Comparison of ENCODE assay signal across 8 cellular contexts in genomic region chr1:1943834-1944570, GRCh38. TPM values are rescaled to one million over a fixed set of nuclear protein-coding genes. Genes with fewer than 3 reads are reported as not detected.
A peak's percentile ranks its signal among the peaks of the same experiment; 100 is the strongest.
DNase-seq lines count a peak whose midpoint lies in the region; ATAC-seq and TF ChIP-seq lines count a peak whose summit lies in the region.

No MANE protein-coding gene starts in this region.

- ATAC-seq in HCT116 (peak; percentile 98), RWPE2 (ENCODE audit: low read depth) (peak; percentile 78), HG03469 (IDR thresholded peaks at IDR 0.05; ENCODE audit: unreplicated experiment) (no peak), HG03045 (IDR thresholded peaks at IDR 0.05; ENCODE audit: unreplicated experiment) (no peak)

- TF ChIP-seq CTCF in HCT116 (IDR thresholded peaks at IDR 0.05 in 2 of 3, conservative IDR thresholded peaks at IDR 0.05 in 1 of 3; ENCODE audit: borderline replicate concordance in 1 of 3, insufficient read depth in 1 of 3, low read depth in 2 of 3, low read length in 2 of 3), result peak; percentile 81 to 87 (median 83)
- TF ChIP-seq CTCF in RWPE2 (IDR thresholded peaks at IDR 0.05; ENCODE audit: poor library complexity, severe bottlenecking), result peak; percentile 78
- peak; percentile 94 to 96 for TF ChIP-seq CTCF in right atrium auricular region (IDR thresholded peaks at IDR 0.05)

- no peak for TF ChIP-seq POLR2A in HCT116 (IDR thresholded peaks at IDR 0.05; ENCODE audit: borderline replicate concordance, extremely low read depth, insufficient read depth, insufficient read length)

- H3K27ac ChIP-seq in HCT116 (ENCODE audit: low read depth, low read length) (no peak overlapping the region; the same call in 1 of the 2 replicates), RWPE2 (ENCODE audit: poor library complexity, severe bottlenecking) (no peak overlapping the region), right atrium auricular region (no peak overlapping the region)

- BruUV-seq in HCT116 (replicated peaks; lab: Mats Ljungman, UMichigan), result no TSS peak

- intact Hi-C loops in HCT116 (cut with micrococcal nuclease), result loop anchor here (1.0 kb wide), 1 partner anchor 102 kb away; no protein-coding TSS in a partner anchor

- H3K27me3 ChIP-seq in HCT116 (ENCODE audit: insufficient read depth, low read length) (no peaks in the 10 kb centered on the region), RWPE2 (ENCODE audit: insufficient read depth, poor library complexity, severe bottlenecking) (no peaks in the 10 kb centered on the region), right atrium auricular region (no peaks in the 10 kb centered on the region), skeletal muscle satellite cell (ENCODE audit: control insufficient read depth, insufficient read depth, low read length) (peaks cover 55% of the 10 kb centered on the region)

- H4K20me1 ChIP-seq in HCT116 (ENCODE audit: insufficient read depth), result no peaks in the 10 kb centered on the region

- H3K4me1 ChIP-seq in HCT116 (ENCODE audit: control insufficient read depth in 1 of 2, insufficient read depth in 2 of 2, low read length in 2 of 2), result peaks cover 0 to 10% of the 10 kb centered on the region in 2 experiments; a peak in 1 of 4 replicates
- H3K4me1 ChIP-seq in RWPE2 (ENCODE audit: insufficient read depth, poor library complexity, severe bottlenecking), result no peaks in the 10 kb centered on the region
- H3K4me1 ChIP-seq in right atrium auricular region, result peaks cover 0 to 17% of the 10 kb centered on the region in 2 donors
- peaks cover 3% of the 10 kb centered on the region for H3K4me1 ChIP-seq in skeletal muscle satellite cell (ENCODE audit: control insufficient read depth, insufficient read depth, low read length)

- no peaks in the 10 kb centered on the region for H3K9me2 ChIP-seq in HCT116 (ENCODE audit: insufficient read depth)

- no peaks in the 10 kb centered on the region for H3K79me2 ChIP-seq in HCT116 (ENCODE audit: insufficient read depth, low read length)

- H3K36me3 ChIP-seq in HCT116 (ENCODE audit: control insufficient read depth in 1 of 2, insufficient read depth in 2 of 2, low read length in 2 of 2) (no peaks in the 10 kb centered on the region), RWPE2 (ENCODE audit: low read depth) (no peaks in the 10 kb centered on the region), right atrium auricular region (no peaks in the 10 kb centered on the region), skeletal muscle satellite cell (ENCODE audit: insufficient read depth, low read length) (no peaks in the 10 kb centered on the region)

- POLR2A ChIA-PET in HCT116 (lab: Charles Lee), result interaction anchor here (1.0 kb wide), 1 partner anchor 105 kb away, joined by 3 read pairs; no protein-coding TSS in a partner anchor

- H3K4me2 ChIP-seq in HCT116 (ENCODE audit: low read length) (peak overlapping the region; percentile 91), skeletal muscle satellite cell (ENCODE audit: low read length) (peak overlapping the region; percentile 77)

- H3K9ac ChIP-seq in HCT116 (ENCODE audit: low read length) (peak overlapping the region; percentile 20; the same call in 1 of the 2 replicates), skeletal muscle satellite cell (ENCODE audit: low read depth, low read length) (no peak overlapping the region)

- peak overlapping the region; percentile 61 for H2AFZ ChIP-seq in HCT116 (ENCODE audit: low read depth, low read length, poor library complexity, severe bottlenecking)

- TF ChIP-seq RAD21 in HCT116 (IDR thresholded peaks at IDR 0.05; ENCODE audit: low read depth), result peak; percentile 73

- H3K9me3 ChIP-seq in HCT116 (ENCODE audit: control insufficient read depth in 1 of 2, insufficient read depth in 1 of 2, low read depth in 1 of 2, low read length in 2 of 2) (no peaks in the 10 kb centered on the region), RWPE2 (ENCODE audit: severe bottlenecking) (no peaks in the 10 kb centered on the region), right atrium auricular region (no peaks in the 10 kb centered on the region), skeletal muscle satellite cell (replicated peaks; ENCODE audit: low read length) (no peaks in the 10 kb centered on the region)

- RAD21 ChIA-PET in HCT116 (lab: Charles Lee; ENCODE audit: low non-redundant PET in 1 of 2, low total read pairs in 2 of 2, uncharacterized antibody in 2 of 2, unreplicated experiment in 2 of 2), result interaction anchor here (0.7 to 1.0 kb wide), 3 partner anchors 100 to 103 kb away, joined by 3 to 5 read pairs (median 4); no protein-coding TSS in a partner anchor

- CTCF ChIA-PET in HCT116 (lab: Charles Lee), result interaction anchor here (0.6 to 2.8 kb wide), 12 partner anchors 8 to 196 kb away, joined by 3 to 52 read pairs (median 4); partner anchors contain the start of gene CFAP74

- DNase-seq in AG20443 (ENCODE audit: low spot score) (peak; percentile 84), HCT116 (ENCODE audit: low read depth, low spot score) (peak; percentile 35), RWPE2 (ENCODE audit: low spot score) (no peak), right atrium auricular region (ENCODE audit: low spot score) (no peak)
- DNase-seq in activated naive CD4-positive, alpha-beta T cell treated with anti-CD3 and anti-CD28 coated beads, Interleukin-2, amount 50 U/mL, for 16 hours, result peak; percentile 71

- peak overlapping the region; percentile 35 to 55 for H3K4me3 ChIP-seq in HCT116 (replicated peaks in 1 of 2; ENCODE audit: low read depth in 1 of 2, low read length in 2 of 2)
- H3K4me3 ChIP-seq in RWPE2 (ENCODE audit: severe bottlenecking), result no peak overlapping the region
- H3K4me3 ChIP-seq in right atrium auricular region, result peak overlapping the region in 1 of 2 donors; percentile 9
- H3K4me3 ChIP-seq in skeletal muscle satellite cell (ENCODE audit: low read length), result peak overlapping the region; percentile 47

TF ChIP-seq in HCT116, 20 proteins besides CTCF, POLR2A, EP300 and RAD21:
- TF ChIP-seq TCF7L2 (IDR thresholded peaks at IDR 0.05; ENCODE audit: borderline replicate concordance, extremely low read depth, insufficient read depth, insufficient read length) (peak; percentile 28), POLR2AphosphoS5 (IDR thresholded peaks at IDR 0.05; ENCODE audit: low read depth, low read length) (no peak), YY1 (IDR thresholded peaks at IDR 0.05; ENCODE audit: extremely low read depth, insufficient replicate concordance, low read depth, low read length) (peak; percentile 50)

RNA-seq across cellular contexts. Expression of gene TMEM52, which starts 24.9 kb away (rescaled TPM):
- total RNA-seq in HCT116 (2021; ENCODE audit: unreplicated experiment), result 27.5 TPM
- polyA plus RNA-seq in HCT116 (2012), result 27.5 and 29.4 TPM in 2 replicates
- 1 to 10 TPM in 1 of 2 donors, under 1 TPM in 1; 0.51 to 1.8 TPM for total RNA-seq in right atrium auricular region
- 1.1 TPM in 1 of 2 replicates, not detected in the other for total RNA-seq in skeletal muscle satellite cell (2012; rRNA removed)

RNA-seq across cellular contexts. Expression of gene CALML6, which starts 28.9 kb away (rescaled TPM):
- 2.3 TPM for total RNA-seq in HCT116 (2021; ENCODE audit: unreplicated experiment)
- polyA plus RNA-seq in HCT116 (2012), result 0.62 and 1.7 TPM in 2 replicates
- total RNA-seq in right atrium auricular region, result not detected
- total RNA-seq in skeletal muscle satellite cell (2012; rRNA removed), result 0.44 and 0.51 TPM in 2 replicates

RNA-seq across cellular contexts. Expression of gene GNB1, which starts 53.1 kb away (rescaled TPM):
- total RNA-seq in HCT116 (2021; ENCODE audit: unreplicated experiment), result 371 TPM
- 424 and 488 TPM in 2 replicates for polyA plus RNA-seq in HCT116 (2012)
- total RNA-seq in right atrium auricular region, result 10 to 100 TPM; 69.9 to 91.6 TPM
- 78.6 and 90.2 TPM in 2 replicates for total RNA-seq in skeletal muscle satellite cell (2012; rRNA removed)

RNA-seq across cellular contexts. Expression of gene CFAP74, which starts 59.6 kb away (rescaled TPM):
- total RNA-seq in HCT116 (2021; ENCODE audit: unreplicated experiment) (4.9 TPM), right atrium auricular region (not detected)
- polyA plus RNA-seq in HCT116 (2012), result 2.9 and 3.3 TPM in 2 replicates
- not detected in 2 replicates for total RNA-seq in skeletal muscle satellite cell (2012; rRNA removed)

Comparison
In these comparisons a context has a peak if more than half of its experiments do, and no peak if none do; other contexts are left out.
1. DNase-seq: peak in AG20443 (single experiment), HCT116 (single experiment) and activated naive CD4-positive, alpha-beta T cell treated with anti-CD3 and anti-CD28 coated beads, Interleukin-2, amount 50 U/mL, for 16 hours (single experiment); none in RWPE2 (single experiment) and right atrium auricular region (single experiment).
2. ATAC-seq: peak in HCT116 (single experiment) and RWPE2 (single experiment); none in HG03469 (single experiment) and HG03045 (single experiment).
3. RNA of gene TMEM52, which starts 24.9 kb away (total RNA-seq): 27.5 TPM in HCT116 (single experiment); 0.51 to 1.8 TPM in right atrium auricular region; every median in the first group is over 10 times any median in the second.
4. Peak in every context shown above with its lines, with median percentiles within 50 percentile points of each other: CTCF ChIP-seq.